ENCODE assay signal across 12 cellular contexts in the genomic region with DNA sequence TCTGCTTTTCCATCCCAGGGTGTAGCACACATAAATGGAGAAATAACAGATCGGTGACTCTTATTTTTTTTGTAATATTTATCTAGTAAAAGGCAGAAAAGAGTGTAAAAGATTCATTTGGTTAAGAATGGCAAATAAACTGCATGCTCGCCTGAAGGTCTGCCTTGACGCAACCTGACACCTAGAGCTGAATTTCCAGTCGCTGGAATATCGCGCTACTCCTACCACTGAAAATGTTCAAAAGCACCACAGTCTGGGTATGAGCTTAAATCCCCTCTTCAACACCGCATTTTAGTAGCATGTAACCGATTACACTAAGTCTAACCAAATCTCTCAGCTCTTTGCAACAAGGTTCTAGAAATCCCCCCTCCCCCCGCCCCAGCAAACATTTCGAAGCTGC. TPM values are rescaled to one million over a fixed set of nuclear protein-coding genes. Genes with fewer than 3 reads are reported as not detected.
DNase-seq lines count a peak whose midpoint lies in the region; ATAC-seq and TF ChIP-seq lines count a peak whose summit lies in the region.
"Had no signal": no experiment of that assay in that cellular context is flagged by ENCODE, and none has a peak within 500 bp of the region (broad histone marks: within the 10 kb centered on the region; RNA-seq: fewer than 3 reads in every experiment).

No MANE protein-coding gene starts in this region.

- H3K9ac ChIP-seq in HUES64 (ENCODE audit: low read depth, low read length) = no peak overlapping the region
- H3K9ac ChIP-seq: BLaER1 treated with 17β-estradiol and CSF1 and Interleukin-3, amounts not matched to agents 10 nM and 100 nM had no signal

- H3K27me3 ChIP-seq in HUES64 (ENCODE audit: insufficient read depth, low read length) = no peaks in the 10 kb centered on the region
- no peaks in the 10 kb centered on the region for H3K27me3 ChIP-seq in ectodermal cell (ENCODE audit: control insufficient read depth, insufficient read depth, low read length, poor library complexity, severe bottlenecking)
- H3K27me3 ChIP-seq in stomach = peaks cover 0 to 19% (median 0%) of the 10 kb centered on the region in 3 donors
- peaks cover 0 to 28% of the 10 kb centered on the region in 2 donors for H3K27me3 ChIP-seq in tibial nerve

- H3K4me1 ChIP-seq in HUES64 (ENCODE audit: insufficient read depth, low read length) (no peaks in the 10 kb centered on the region; the same call in 1 of the 2 replicates), ectodermal cell (ENCODE audit: control insufficient read depth, insufficient read depth, low read length) (peaks cover 6% of the 10 kb centered on the region), stomach (peaks cover 0 to 7% (median 0%) of the 10 kb centered on the region in 4 donors), tibial nerve (no peaks in the 10 kb centered on the region)
- H3K4me1 ChIP-seq: BLaER1 treated with 17β-estradiol and CSF1 and Interleukin-3, amounts not matched to agents 10 nM and 100 nM had no signal

- TF ChIP-seq EP300 in stomach (IDR thresholded peaks at IDR 0.05) (no peak), tibial nerve (IDR thresholded peaks at IDR 0.05) (no peak)

- H3K9me3 Mint-ChIP-seq in mesothelial cell of epicardium = peaks cover 3% of the 10 kb centered on the region
- H3K9me3 Mint-ChIP-seq: activated naive CD4-positive, alpha-beta T cell treated with anti-CD3 and anti-CD28 coated beads, Interleukin-2, amount 10 ng/mL, durations not matched to agents 7 days and 5 days had no signal

- no peaks in the 10 kb centered on the region for H3K36me3 Mint-ChIP-seq in mesothelial cell of epicardium
- H3K36me3 Mint-ChIP-seq: activated naive CD4-positive, alpha-beta T cell treated with anti-CD3 and anti-CD28 coated beads, Interleukin-2, amount 10 ng/mL, durations not matched to agents 7 days and 5 days; naive B cell had no signal

- intact Hi-C loops in stomach (cut with DNase I; ENCODE audit: low total_unique reads) = no loop called here

- H3K4me3 ChIP-seq in HUES64 (ENCODE audit: low read length) (peak overlapping the region; percentile 91), ectodermal cell (ENCODE audit: insufficient read depth, low read depth, low read length) (peak overlapping the region; percentile 57), stomach (peak overlapping the region in 3 of 4 donors; percentile 47 to 65 (median 49)), tibial nerve (peak overlapping the region in 2 of 4 donors; percentile 7 to 59)
- H3K4me3 ChIP-seq: BLaER1 treated with 17β-estradiol and CSF1 and Interleukin-3, amounts not matched to agents 10 nM and 100 nM had no signal

- peaks cover 27% of the 10 kb centered on the region for H3K36me3 ChIP-seq in HUES64 (ENCODE audit: insufficient read depth, low read length)
- no peaks in the 10 kb centered on the region for H3K36me3 ChIP-seq in ectodermal cell (ENCODE audit: control insufficient read depth, insufficient read depth, low read length)
- no peaks in the 10 kb centered on the region for H3K36me3 ChIP-seq in stomach
- no peaks in the 10 kb centered on the region for H3K36me3 ChIP-seq in tibial nerve
- H3K36me3 ChIP-seq: BLaER1 treated with 17β-estradiol and CSF1 and Interleukin-3, amounts not matched to agents 10 nM and 100 nM had no signal

- TF ChIP-seq POLR2A in stomach (IDR thresholded peaks at IDR 0.05) (no peak), tibial nerve (IDR thresholded peaks at IDR 0.05) (no peak)

- under 1% methylated on average over 8 of the region's 10 CpGs for WGBS in HUES64
- WGBS in ectodermal cell, 2 experiments = 0 to 1% methylated on average over 7 to 8 of the region's 10 CpGs
- 26 to 46% (median 39%) methylated on average over 10 of the region's 10 CpGs for WGBS in stomach, 5 donors
- 27 to 52% methylated on average over 10 of the region's 10 CpGs for WGBS in tibial nerve, 2 donors

- DNase-seq in mesothelial cell of epicardium (ENCODE audit: low spot score in 2 of 2, unreplicated experiment in 2 of 2) = no peak
- DNase-seq in stomach = no peak
- no peak for DNase-seq in NOMO-1 treated with DMSO at 0.1 percent for 48 hours (lab: John Stamatoyannopoulos, UW; ENCODE audit: unreplicated experiment)
- no peak for DNase-seq in tibial nerve (ENCODE audit: low spot score in 2 of 2)
- DNase-seq in epidermal melanocyte (ENCODE audit: insufficient read length, low spot score) = no peak
- DNase-seq: activated naive CD4-positive, alpha-beta T cell treated with anti-CD3 and anti-CD28 coated beads, Interleukin-2, amount 10 ng/mL, durations not matched to agents 7 days and 5 days; naive B cell; NCI-H2081 had no signal

- H3K9me3 ChIP-seq in HUES64 (ENCODE audit: insufficient read depth, low read depth, low read length) = no peaks in the 10 kb centered on the region
- no peaks in the 10 kb centered on the region for H3K9me3 ChIP-seq in ectodermal cell (ENCODE audit: control insufficient read depth, low read length)
- H3K9me3 ChIP-seq in stomach = no peaks in the 10 kb centered on the region
- H3K9me3 ChIP-seq in tibial nerve = no peaks in the 10 kb centered on the region

- H3K27ac Mint-ChIP-seq in mesothelial cell of epicardium = no peak overlapping the region
- H3K27ac Mint-ChIP-seq: activated naive CD4-positive, alpha-beta T cell treated with anti-CD3 and anti-CD28 coated beads, Interleukin-2, amount 10 ng/mL, durations not matched to agents 7 days and 5 days had no signal

- H3K27ac ChIP-seq in HUES64 (ENCODE audit: low read depth, low read length) = no peak overlapping the region
- H3K27ac ChIP-seq in ectodermal cell (ENCODE audit: insufficient read depth, low read depth, low read length, poor library complexity, severe bottlenecking) = no peak overlapping the region
- H3K27ac ChIP-seq in stomach = no peak overlapping the region
- H3K27ac ChIP-seq in tibial nerve = no peak overlapping the region
- H3K27ac ChIP-seq: BLaER1 treated with 17β-estradiol and CSF1 and Interleukin-3, amounts not matched to agents 10 nM and 100 nM had no signal

- no peak for ATAC-seq in HG03196 (IDR thresholded peaks at IDR 0.05; ENCODE audit: unreplicated experiment)

- TF ChIP-seq CTCF in mesothelial cell of epicardium (IDR thresholded peaks at IDR 0.05; ENCODE audit: unreplicated experiment) = no peak
- no peak for TF ChIP-seq CTCF in stomach (IDR thresholded peaks at IDR 0.05)
- no peak for TF ChIP-seq CTCF in tibial nerve (IDR thresholded peaks at IDR 0.05)

- peak overlapping the region; percentile 66 for H3K4me3 Mint-ChIP-seq in mesothelial cell of epicardium
- H3K4me3 Mint-ChIP-seq: activated naive CD4-positive, alpha-beta T cell treated with anti-CD3 and anti-CD28 coated beads, Interleukin-2, amount 10 ng/mL, durations not matched to agents 7 days and 5 days; naive B cell had no signal

- H3K4me1 Mint-ChIP-seq in mesothelial cell of epicardium = peaks cover 8% of the 10 kb centered on the region
- H3K4me1 Mint-ChIP-seq: activated naive CD4-positive, alpha-beta T cell treated with anti-CD3 and anti-CD28 coated beads, Interleukin-2, amount 10 ng/mL, durations not matched to agents 7 days and 5 days had no signal

- peaks cover 70% of the 10 kb centered on the region for H3K27me3 Mint-ChIP-seq in mesothelial cell of epicardium (ENCODE audit: low read depth)

RNA-seq across cellular contexts. Expression of a gene that starts 1.6 kb away (rescaled TPM):
- 34.0 TPM for polyA plus RNA-seq in HUES64 (2013, experiment 1 of 2)
- polyA plus RNA-seq in HUES64 (2013, experiment 2 of 2) = 45.3 TPM
- 20.7 TPM for polyA plus RNA-seq in ectodermal cell (2013, experiment 1 of 4)
- polyA plus RNA-seq in ectodermal cell (2013, experiment 2 of 4) = 17.2 TPM
- polyA plus RNA-seq in ectodermal cell (2013, experiment 3 of 4) = 21.6 TPM
- polyA plus RNA-seq in ectodermal cell (2013, experiment 4 of 4) = 23.8 TPM
- total RNA-seq in mesothelial cell of epicardium = 0.72 to 1.4 TPM (median 1.1 TPM) in 3 replicates
- 10 to 100 TPM in 2 of 5 donors, 1 to 10 TPM in 1, under 1 TPM in 1, not detected in 1; 0.58 to 24.8 (median 7.7) TPM for total RNA-seq in stomach
- polyA plus RNA-seq in stomach = 10 to 100 TPM in 1 of 3 donors, 1 to 10 TPM in 2; 3.4 to 11.2 (median 9.7) TPM
- total RNA-seq in tibial nerve = 1 to 10 TPM; 5.7 to 7.5 (median 6.2) TPM
